ENCODE assay signal across 25 cellular contexts in the genomic region with DNA sequence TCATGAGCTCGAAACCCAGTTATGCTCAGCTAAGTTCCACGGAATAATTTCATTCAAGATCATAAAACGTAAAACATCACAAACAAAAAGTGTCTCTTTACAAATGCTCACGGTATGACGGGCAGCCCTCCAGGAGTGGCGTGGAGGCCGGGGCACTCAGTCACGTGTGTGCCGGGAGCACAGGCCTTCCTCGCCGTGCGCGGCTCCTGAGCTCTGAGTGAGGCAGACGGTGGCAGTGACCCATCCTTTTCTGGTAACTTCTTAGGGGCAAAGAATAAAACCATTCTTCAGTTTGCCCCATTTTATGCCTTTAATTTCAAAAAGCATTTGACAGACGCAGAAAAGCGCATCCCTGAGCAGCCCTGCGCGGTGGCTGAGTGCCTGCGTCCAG.
DNase-seq lines count a peak whose midpoint lies in the region; ATAC-seq and TF ChIP-seq lines count a peak whose summit lies in the region.
"Had no signal": no experiment of that assay in that cellular context is flagged by ENCODE, and none has a peak within 500 bp of the region (broad histone marks: within the 10 kb centered on the region; RNA-seq: fewer than 3 reads in every experiment).

No MANE protein-coding gene starts in this region.

- ATAC-seq in effector memory CD8-positive, alpha-beta T cell (replicated peaks): no peak
- ATAC-seq in GM19328 (IDR thresholded peaks at IDR 0.05; ENCODE audit: unreplicated experiment): no peak
- no peak for ATAC-seq in GM19324 (IDR thresholded peaks at IDR 0.05; ENCODE audit: low FRiP score, unreplicated experiment)

- H3K4me2 ChIP-seq in neural progenitor cell: no peak overlapping the region

- peaks cover 14% of the 10 kb centered on the region for H4K20me1 ChIP-seq in neural progenitor cell (ENCODE audit: low read depth)

- no peak overlapping the region for H3K9ac ChIP-seq in neural progenitor cell

- H3K4me3 Mint-ChIP-seq in effector memory CD8-positive, alpha-beta T cell: no peak overlapping the region
- no peak overlapping the region for H3K4me3 Mint-ChIP-seq in neural progenitor cell
- H3K4me3 Mint-ChIP-seq: activated naive CD4-positive, alpha-beta T cell treated with anti-CD3 and anti-CD28 coated beads, Interleukin-2, amount 10 ng/mL, durations not matched to agents 7 days and 5 days; dendritic cell treated with granulocyte-macrophage colony-stimulating factor and Interleukin-4, amounts not matched to agents 40 ng/mL and 50 ng/mL, for 4 days had no signal

- H3K36me3 Mint-ChIP-seq in effector memory CD8-positive, alpha-beta T cell (ENCODE audit: insufficient read depth): no peaks in the 10 kb centered on the region
- peaks cover 33% of the 10 kb centered on the region for H3K36me3 Mint-ChIP-seq in neural progenitor cell
- H3K36me3 Mint-ChIP-seq: activated naive CD4-positive, alpha-beta T cell treated with anti-CD3 and anti-CD28 coated beads, Interleukin-2, amount 10 ng/mL, durations not matched to agents 7 days and 5 days had no signal

- H2AFZ ChIP-seq in neural progenitor cell (replicated peaks): no peak overlapping the region

- TF ChIP-seq CTCF in right atrium auricular region (IDR thresholded peaks at IDR 0.05): no peak
- no peak for TF ChIP-seq CTCF in neural progenitor cell (IDR thresholded peaks at IDR 0.05)

- H3K9me3 ChIP-seq in right atrium auricular region: no peaks in the 10 kb centered on the region
- H3K9me3 ChIP-seq in neural progenitor cell (ENCODE audit: low read depth): no peaks in the 10 kb centered on the region
- H3K9me3 ChIP-seq: gastroesophageal sphincter, psoas muscle had no signal

- peaks cover 4% of the 10 kb centered on the region for H3F3A ChIP-seq in neural progenitor cell (ENCODE audit: low read depth)

- H3K4me1 Mint-ChIP-seq in effector memory CD8-positive, alpha-beta T cell (ENCODE audit: low read depth in 2 of 2): peaks cover 3 to 19% of the 10 kb centered on the region in 2 donors
- peaks cover 33% of the 10 kb centered on the region for H3K4me1 Mint-ChIP-seq in neural progenitor cell

- H3K4me1 ChIP-seq in right atrium auricular region: peaks cover 0 to 16% of the 10 kb centered on the region in 2 donors
- peaks cover 11% of the 10 kb centered on the region for H3K4me1 ChIP-seq in neural progenitor cell
- H3K4me1 ChIP-seq: HAP-1, psoas muscle had no signal

- H3K36me3 ChIP-seq in right atrium auricular region: no peaks in the 10 kb centered on the region
- no peaks in the 10 kb centered on the region for H3K36me3 ChIP-seq in neural progenitor cell
- H3K36me3 ChIP-seq: gastroesophageal sphincter, HAP-1 had no signal

- H3K9me3 Mint-ChIP-seq in effector memory CD8-positive, alpha-beta T cell: no peaks in the 10 kb centered on the region
- H3K9me3 Mint-ChIP-seq in neural progenitor cell: peaks cover 6% of the 10 kb centered on the region
- H3K9me3 Mint-ChIP-seq: activated naive CD4-positive, alpha-beta T cell treated with anti-CD3 and anti-CD28 coated beads, Interleukin-2, amount 10 ng/mL, durations not matched to agents 7 days and 5 days; dendritic cell treated with granulocyte-macrophage colony-stimulating factor and Interleukin-4, amounts not matched to agents 40 ng/mL and 50 ng/mL, for 4 days had no signal

- H3K27ac ChIP-seq in right atrium auricular region (peak overlapping the region; percentile 36 to 56), neural progenitor cell (no peak overlapping the region)
- H3K27ac ChIP-seq: gastroesophageal sphincter, psoas muscle, skin epidermis had no signal

- no peaks in the 10 kb centered on the region for H3K27me3 Mint-ChIP-seq in effector memory CD8-positive, alpha-beta T cell
- H3K27me3 Mint-ChIP-seq in neural progenitor cell (ENCODE audit: insufficient read depth, low read depth): peaks cover 11% of the 10 kb centered on the region
- H3K27me3 Mint-ChIP-seq: activated naive CD4-positive, alpha-beta T cell treated with anti-CD3 and anti-CD28 coated beads, Interleukin-2, amount 10 ng/mL, durations not matched to agents 7 days and 5 days; dendritic cell treated with granulocyte-macrophage colony-stimulating factor and Interleukin-4, amounts not matched to agents 40 ng/mL and 50 ng/mL, for 4 days had no signal

- H3K27ac Mint-ChIP-seq in effector memory CD8-positive, alpha-beta T cell: peak overlapping the region; percentile 59 to 67
- H3K27ac Mint-ChIP-seq in neural progenitor cell: peak overlapping the region; percentile 89
- H3K27ac Mint-ChIP-seq: activated naive CD4-positive, alpha-beta T cell treated with anti-CD3 and anti-CD28 coated beads, Interleukin-2, amount 10 ng/mL, durations not matched to agents 7 days and 5 days; dendritic cell treated with granulocyte-macrophage colony-stimulating factor and Interleukin-4, amounts not matched to agents 40 ng/mL and 50 ng/mL, for 4 days had no signal

- no peak overlapping the region for H3K4me3 ChIP-seq in right atrium auricular region
- no peak overlapping the region for H3K4me3 ChIP-seq in neural progenitor cell
- H3K4me3 ChIP-seq: gastroesophageal sphincter, HAP-1, K562, psoas muscle, skin epidermis had no signal

- DNase-seq in effector memory CD8-positive, alpha-beta T cell: no peak
- DNase-seq in right atrium auricular region (ENCODE audit: low spot score) (no peak), neural progenitor cell (ENCODE audit: low spot score) (no peak), OCI-M2 (lab: John Stamatoyannopoulos, UW; ENCODE audit: unreplicated experiment) (no peak)
- no peak for DNase-seq in stimulated activated CD4-positive, alpha-beta T cell treated with anti-CD3 and anti-CD28 coated beads, Interleukin-4, amount 100 ng/mL, for 4 hours
- DNase-seq: activated CD4-positive, CD25-positive, alpha-beta regulatory T cell; activated naive CD4-positive, alpha-beta T cell treated with anti-CD3 and anti-CD28 coated beads, Interleukin-2, amount 10 ng/mL, durations not matched to agents 7 days and 5 days; Calu3; caudate nucleus; DND-41; islet precursor cell; NCI-H1105; NCI-H187 treated with DMSO at 0.1 percent for 48 hours; NCI-H2171 treated with DMSO at 0.1 percent for 48 hours; NCI-H524; SHP77 treated with DMSO at 0.1 percent for 48 hours; stimulated activated CD4-positive, alpha-beta T cell treated with anti-CD3 and anti-CD28 coated beads, Interleukin-2, amount 100 ng/mL, for 24 hours had no signal

- H3K27me3 ChIP-seq in right atrium auricular region: no peaks in the 10 kb centered on the region
- H3K27me3 ChIP-seq in neural progenitor cell: no peaks in the 10 kb centered on the region
- H3K27me3 ChIP-seq: gastroesophageal sphincter had no signal

- peaks cover 11% of the 10 kb centered on the region for H3K79me2 ChIP-seq in neural progenitor cell (ENCODE audit: low read depth)
